ENCODE assay signal across 1 cellular context in the genomic region with DNA sequence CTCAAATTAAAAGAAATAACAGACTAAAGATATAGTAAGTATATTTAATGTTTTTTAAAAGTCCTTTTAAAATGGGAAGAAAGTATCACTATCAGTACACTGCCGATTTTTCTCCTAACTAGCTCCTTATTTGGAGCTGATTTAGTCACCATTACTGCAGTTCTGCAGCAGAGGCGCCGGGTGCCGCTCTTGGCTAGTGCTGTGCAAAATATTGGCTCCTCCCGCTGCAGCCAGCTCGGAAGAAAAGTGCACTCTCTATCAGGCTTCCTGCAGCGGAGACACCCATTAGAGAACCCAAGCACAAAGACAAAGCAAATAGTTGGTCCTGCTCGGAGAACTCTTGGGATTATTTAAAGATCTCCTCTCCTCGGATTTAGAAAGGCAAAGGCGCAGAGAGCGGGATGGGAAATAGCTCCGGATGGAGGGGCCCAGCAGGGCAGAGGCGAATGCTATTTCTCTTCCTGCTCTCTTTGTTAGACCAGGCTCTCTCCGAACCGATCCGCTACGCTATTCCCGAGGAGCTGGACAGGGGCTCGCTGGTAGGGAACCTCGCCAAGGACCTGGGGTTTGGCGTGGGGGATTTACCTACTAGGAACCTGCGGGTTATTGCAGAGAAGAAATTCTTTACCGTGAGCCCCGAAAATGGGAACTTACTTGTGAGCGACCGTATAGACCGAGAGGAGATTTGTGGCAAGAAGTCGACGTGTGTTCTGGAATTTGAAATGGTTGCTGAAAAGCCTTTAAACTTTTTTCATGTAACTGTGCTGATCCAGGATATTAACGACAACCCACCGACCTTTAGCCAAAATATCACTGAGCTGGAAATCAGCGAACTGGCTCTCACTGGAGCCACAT.
TF ChIP-seq lines count a peak whose summit lies in the region.

PCDHGB3 (plus strand) TSS at position 249 of the 855 bp plus-strand sequence; CDS start at position 402, 153 bp downstream.

TF ChIP-seq in HCT116, 20 proteins besides CTCF, POLR2A, EP300 and RAD21:
- TF ChIP-seq EZH2phosphoT487 (IDR thresholded peaks at IDR 0.05; ENCODE audit: borderline replicate concordance): no peak
- no peak for TF ChIP-seq JUND (IDR thresholded peaks at IDR 0.05)
- no peak for TF ChIP-seq SRF (IDR thresholded peaks at IDR 0.05; ENCODE audit: low read depth)
- no peak for TF ChIP-seq ZFX (IDR thresholded peaks at IDR 0.05)
- TF ChIP-seq ZNF274 (IDR thresholded peaks at IDR 0.05; ENCODE audit: low read depth, low read length): no peak
- no peak for TF ChIP-seq YY1 (IDR thresholded peaks at IDR 0.05; ENCODE audit: extremely low read depth, insufficient replicate concordance, low read depth, low read length)
- no peak for TF ChIP-seq CEBPB (IDR thresholded peaks at IDR 0.05; ENCODE audit: low read depth)
- TF ChIP-seq SP1 (IDR thresholded peaks at IDR 0.05; ENCODE audit: low read depth): no peak
- TF ChIP-seq CBX3 (IDR thresholded peaks at IDR 0.05; ENCODE audit: low read depth): no peak
